In genomic region chr7:5445991-5446594, GRCh38 we compare ENCODE assay signal across 25 cellular contexts. TPM values are rescaled to one million over a fixed set of nuclear protein-coding genes. Genes with fewer than 3 reads are reported as not detected.
DNase-seq lines count a peak whose midpoint lies in the region; ATAC-seq and TF ChIP-seq lines count a peak whose summit lies in the region.
"Had no signal": no experiment of that assay in that cellular context is flagged by ENCODE, and none has a peak within 500 bp of the region (broad histone marks: within the 10 kb centered on the region; RNA-seq: fewer than 3 reads in every experiment).

No MANE protein-coding gene starts in this region.

- H3K36me3 ChIP-seq in BLaER1, result no peaks in the 10 kb centered on the region
- H3K36me3 ChIP-seq in HEK293 (ENCODE audit: control insufficient read depth in 2 of 2, insufficient read depth in 1 of 2, low read length in 2 of 2), result no peaks in the 10 kb centered on the region; a peak in 1 of 3 replicates
- H3K36me3 ChIP-seq in neuronal stem cell (replicated peaks in 1 of 2; ENCODE audit: control insufficient read depth in 2 of 2, insufficient read depth in 2 of 2, low read length in 2 of 2), result no peaks in the 10 kb centered on the region
- H3K36me3 ChIP-seq in A673 (ENCODE audit: insufficient read depth, low read length, poor library complexity, severe bottlenecking), result no peaks in the 10 kb centered on the region
- H3K36me3 ChIP-seq: heart left ventricle, prostate gland, suprapubic skin had no signal

- H3K9ac ChIP-seq in BLaER1 (no peak overlapping the region), neuronal stem cell (ENCODE audit: low read depth, low read length, poor library complexity) (no peak overlapping the region)
- H3K9ac ChIP-seq: KMS-11 had no signal

- H3K4me1 ChIP-seq in BLaER1 (peaks cover 44% of the 10 kb centered on the region), HEK293 (ENCODE audit: control insufficient read depth, insufficient read depth, low read length) (no peaks in the 10 kb centered on the region), neuronal stem cell (ENCODE audit: control insufficient read depth in 2 of 2, insufficient read depth in 1 of 2, low read depth in 1 of 2, low read length in 2 of 2) (peaks cover 19 to 33% of the 10 kb centered on the region in 2 donors), A673 (ENCODE audit: insufficient read depth, low read length, poor library complexity, severe bottlenecking) (no peaks in the 10 kb centered on the region)

- H4K20me1 ChIP-seq in BLaER1, result no peaks in the 10 kb centered on the region

- H4K8ac ChIP-seq in neuronal stem cell (ENCODE audit: low read depth, low read length), result no peak overlapping the region

- H3K36me3 Mint-ChIP-seq in activated naive CD4-positive, alpha-beta T cell treated with anti-CD3 and anti-CD28 coated beads for 36 hours (ENCODE audit: low read depth), result no peaks in the 10 kb centered on the region
- H3K36me3 Mint-ChIP-seq: CD14-positive monocyte; natural killer cell; stimulated activated effector memory CD8-positive, alpha-beta T cell treated with anti-CD3 and anti-CD28 coated beads, Interleukin-12 subunit alpha, Interleukin-12 subunit beta, amount 100 ng/mL, for 72 hours had no signal

- no peak overlapping the region for H2BK12ac ChIP-seq in neuronal stem cell (ENCODE audit: low read length)

- CTCF ChIA-PET in HEK293 (lab: Yijun Ruan, JAX) (interaction anchor here (0.8 kb wide), 1 partner anchor 205 kb away, joined by 4 read pairs; no protein-coding TSS in a partner anchor), A673 (lab: Charles Lee) (no interaction called here)
- CTCF ChIA-PET in activated naive CD4-positive, alpha-beta T cell treated with anti-CD3 and anti-CD28 coated beads for 36 hours (lab: Charles Lee), result no interaction called here

- peak overlapping the region; percentile 61 for H2BK120ac ChIP-seq in neuronal stem cell (ENCODE audit: low read depth, low read length)

- H3K27ac ChIP-seq in BLaER1 (no peak overlapping the region), HEK293 (ENCODE audit: extremely low read depth, low read depth, low read length) (no peak overlapping the region), neuronal stem cell (replicated peaks; ENCODE audit: low read length) (no peak overlapping the region), A673 (ENCODE audit: low read depth, low read length, poor library complexity, severe bottlenecking) (no peak overlapping the region)
- H3K27ac ChIP-seq: heart left ventricle, KMS-11, prostate gland, skin epidermis, suprapubic skin, VCaP had no signal

- no peaks in the 10 kb centered on the region for H3K9me3 Mint-ChIP-seq in activated naive CD4-positive, alpha-beta T cell treated with anti-CD3 and anti-CD28 coated beads for 36 hours
- H3K9me3 Mint-ChIP-seq: dendritic cell treated with granulocyte-macrophage colony-stimulating factor and Interleukin-4, amounts not matched to agents 40 ng/mL and 50 ng/mL, for 4 days; natural killer cell; stimulated activated effector memory CD8-positive, alpha-beta T cell treated with anti-CD3 and anti-CD28 coated beads, Interleukin-12 subunit alpha, Interleukin-12 subunit beta, amount 100 ng/mL, for 72 hours had no signal

- no peak overlapping the region for H3K4me3 Mint-ChIP-seq in activated naive CD4-positive, alpha-beta T cell treated with anti-CD3 and anti-CD28 coated beads for 36 hours
- H3K4me3 Mint-ChIP-seq: dendritic cell treated with granulocyte-macrophage colony-stimulating factor and Interleukin-4, amounts not matched to agents 40 ng/mL and 50 ng/mL, for 4 days; natural killer cell; stimulated activated effector memory CD8-positive, alpha-beta T cell treated with anti-CD3 and anti-CD28 coated beads, Interleukin-12 subunit alpha, Interleukin-12 subunit beta, amount 100 ng/mL, for 72 hours had no signal

- intact Hi-C loops in activated naive CD4-positive, alpha-beta T cell treated with anti-CD3 and anti-CD28 coated beads for 36 hours (cut with micrococcal nuclease), result no loop called here
- intact Hi-C loops in A673 (cut with micrococcal nuclease; ENCODE audit: unreplicated experiment), result no loop called here

- H2BK5ac ChIP-seq in neuronal stem cell (ENCODE audit: low read length), result no peak overlapping the region

- no peak overlapping the region for H2AFZ ChIP-seq in neuronal stem cell (ENCODE audit: low read length)

- peak overlapping the region; percentile 75 for H2AK5ac ChIP-seq in neuronal stem cell (ENCODE audit: low read depth, low read length)

- POLR2A ChIA-PET in HEK293 (lab: Yijun Ruan, JAX), result no interaction called here
- POLR2A ChIA-PET in A673 (lab: Charles Lee; ENCODE audit: low non-redundant PET), result no interaction called here

- no peak overlapping the region for H3K4ac ChIP-seq in neuronal stem cell (ENCODE audit: low read length)

- peak overlapping the region; percentile 71 for H3K18ac ChIP-seq in neuronal stem cell (ENCODE audit: low read length)

- ATAC-seq in HG02610 (IDR thresholded peaks at IDR 0.05; ENCODE audit: unreplicated experiment), result no peak
- ATAC-seq: natural killer cell; stimulated activated effector memory CD8-positive, alpha-beta T cell treated with anti-CD3 and anti-CD28 coated beads, Interleukin-12 subunit alpha, Interleukin-12 subunit beta, amount 100 ng/mL, for 72 hours had no signal

- DNase-seq in choroid plexus epithelial cell (ENCODE audit: low read depth), result peak; percentile 20
- no peak for DNase-seq in neuronal stem cell (ENCODE audit: low spot score)
- DNase-seq in activated naive CD4-positive, alpha-beta T cell treated with anti-CD3 and anti-CD28 coated beads for 36 hours, result no peak
- no peak for DNase-seq in NCI-H2029 (lab: John Stamatoyannopoulos, UW)
- no peak for DNase-seq in A673 (ENCODE audit: low spot score)
- DNase-seq: activated CD8-positive, alpha-beta memory T cell treated with anti-CD3 and anti-CD28 coated beads, Interleukin-2, amount 50 U/mL, for 48 hours; activated gamma-delta T cell; heart left ventricle; mesendoderm; natural killer cell; NCI-H187; NCI-H446; stimulated activated CD4-positive, alpha-beta T cell treated with anti-CD3 and anti-CD28 coated beads, Interleukin-2, amount 100 ng/mL, for 24 hours; T-helper 2 cell had no signal

- H2BK15ac ChIP-seq in neuronal stem cell (ENCODE audit: low read length), result peak overlapping the region; percentile 81

- no peak overlapping the region for H3K4me3 ChIP-seq in BLaER1
- no peak overlapping the region for H3K4me3 ChIP-seq in HEK293 (ENCODE audit: low read depth, low read length)
- no peak overlapping the region for H3K4me3 ChIP-seq in choroid plexus epithelial cell (ENCODE audit: low read depth, low read length)
- H3K4me3 ChIP-seq in neuronal stem cell (ENCODE audit: low read length in 2 of 2), result no peak overlapping the region
- no peak overlapping the region for H3K4me3 ChIP-seq in A673 (ENCODE audit: low read depth, low read length, poor library complexity, severe bottlenecking)
- H3K4me3 ChIP-seq: heart left ventricle, prostate gland, skin epidermis, suprapubic skin had no signal

- TF ChIP-seq CTCF in HEK293 (tag by site-specific recombination; IDR thresholded peaks at IDR 0.05) (no peak), choroid plexus epithelial cell (conservative IDR thresholded peaks at IDR 0.05; ENCODE audit: low read depth, low read length) (no peak), A673 (conservative IDR thresholded peaks at IDR 0.05; ENCODE audit: low read depth, low read length) (no peak)

- H3K27me3 Mint-ChIP-seq in activated naive CD4-positive, alpha-beta T cell treated with anti-CD3 and anti-CD28 coated beads for 36 hours (ENCODE audit: low read depth), result no peaks in the 10 kb centered on the region

- H3K27me3 ChIP-seq in BLaER1, result no peaks in the 10 kb centered on the region
- H3K27me3 ChIP-seq in neuronal stem cell (ENCODE audit: control insufficient read depth in 3 of 3, insufficient read depth in 3 of 3, low read depth in 1 of 3, low read length in 3 of 3), result no peaks in the 10 kb centered on the region
- H3K27me3 ChIP-seq in A673 (replicated peaks; ENCODE audit: insufficient read depth, low read depth, low read length, poor library complexity), result no peaks in the 10 kb centered on the region
- H3K27me3 ChIP-seq: heart left ventricle, suprapubic skin had no signal

- peak overlapping the region; percentile 71 for H3K14ac ChIP-seq in neuronal stem cell (ENCODE audit: low read length)

- H3K79me1 ChIP-seq in neuronal stem cell (ENCODE audit: low read depth, low read length), result no peaks in the 10 kb centered on the region

- H3K27ac Mint-ChIP-seq in activated naive CD4-positive, alpha-beta T cell treated with anti-CD3 and anti-CD28 coated beads for 36 hours, result no peak overlapping the region
- H3K27ac Mint-ChIP-seq: dendritic cell treated with granulocyte-macrophage colony-stimulating factor and Interleukin-4, amounts not matched to agents 40 ng/mL and 50 ng/mL, for 4 days; natural killer cell; stimulated activated effector memory CD8-positive, alpha-beta T cell treated with anti-CD3 and anti-CD28 coated beads, Interleukin-12 subunit alpha, Interleukin-12 subunit beta, amount 100 ng/mL, for 72 hours had no signal

- H3K23ac ChIP-seq in neuronal stem cell (ENCODE audit: low read depth, low read length, poor library complexity), result peak overlapping the region; percentile 12

- peak overlapping the region; percentile 17; the same call in 1 of the 2 replicates for H3K4me2 ChIP-seq in BLaER1
- no peak overlapping the region for H3K4me2 ChIP-seq in neuronal stem cell (ENCODE audit: insufficient read depth, low read length, poor library complexity, severe bottlenecking)
- H3K4me2 ChIP-seq: KMS-11 had no signal

- no peaks in the 10 kb centered on the region for H3K4me1 Mint-ChIP-seq in activated naive CD4-positive, alpha-beta T cell treated with anti-CD3 and anti-CD28 coated beads for 36 hours (ENCODE audit: low read depth)
- H3K4me1 Mint-ChIP-seq: stimulated activated effector memory CD8-positive, alpha-beta T cell treated with anti-CD3 and anti-CD28 coated beads, Interleukin-12 subunit alpha, Interleukin-12 subunit beta, amount 100 ng/mL, for 72 hours had no signal

- no CpG with 5 or more reads among the region's 19 CpGs for WGBS in neuronal stem cell (ENCODE audit: extremely low coverage in 2 of 2, insufficient read length in 2 of 2, insufficient replicate concordance in 1 of 2), 2 donors

- H4K91ac ChIP-seq in neuronal stem cell (ENCODE audit: low read depth, low read length, poor library complexity), result no peak overlapping the region

- BruUV-seq in A673 (replicated peaks; lab: Mats Ljungman, UMichigan), result no TSS peak

- H3K9me3 ChIP-seq in BLaER1 (no peaks in the 10 kb centered on the region), HEK293 (ENCODE audit: control insufficient read depth, insufficient read depth, low read depth, low read length) (no peaks in the 10 kb centered on the region), neuronal stem cell (replicated peaks in 1 of 2; ENCODE audit: control insufficient read depth in 2 of 2, insufficient read depth in 1 of 2, low read depth in 1 of 2, low read length in 2 of 2) (no peaks in the 10 kb centered on the region), A673 (ENCODE audit: low read depth, low read length, poor library complexity, severe bottlenecking) (no peaks in the 10 kb centered on the region)
- H3K9me3 ChIP-seq: heart left ventricle, prostate gland, suprapubic skin had no signal

TF ChIP-seq in HEK293, 187 proteins besides CTCF, POLR2A, EP300 and RAD21 (continues in another document):
- TF ChIP-seq ZNF394 (tag by site-specific recombination; IDR thresholded peaks at IDR 0.05; ENCODE audit: borderline replicate concordance), result no peak

RNA-seq across cellular contexts. Expression of gene TNRC18, which starts 22.5 kb away (rescaled TPM):
- polyA plus RNA-seq in neuronal stem cell (2013, experiment 1 of 2), result 33.6 TPM
- polyA plus RNA-seq in neuronal stem cell (2013, experiment 2 of 2), result 37.1 TPM
- total RNA-seq in activated naive CD4-positive, alpha-beta T cell treated with anti-CD3 and anti-CD28 coated beads for 36 hours, result 10 to 100 TPM; 36.0 to 43.8 TPM
- total RNA-seq in A673 (2021), result 91.7 and 97.2 TPM in 2 replicates
